Comparison of ENCODE assay signal across 10 cellular contexts in the genomic region with DNA sequence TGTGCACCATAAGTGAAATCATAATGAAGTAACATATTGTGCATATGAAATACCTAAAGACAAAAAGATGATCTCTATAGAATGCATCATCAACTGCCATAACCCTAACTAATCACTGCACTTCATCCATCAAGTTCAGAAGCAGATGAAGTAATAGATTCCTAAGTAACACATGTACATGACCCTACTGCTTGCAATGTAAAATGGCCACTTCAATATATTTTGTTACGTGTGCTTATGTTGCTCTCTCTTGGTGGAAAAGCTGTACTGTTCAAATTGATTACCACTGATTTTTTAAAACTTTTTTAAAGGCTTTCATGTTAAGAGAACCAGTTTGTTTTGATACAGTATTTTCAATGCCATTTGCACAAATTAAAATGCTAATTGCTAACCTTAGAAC.
DNase-seq lines count a peak whose midpoint lies in the region; ATAC-seq, FAIRE-seq and TF ChIP-seq lines count a peak whose summit lies in the region.
"Had no signal": no experiment of that assay in that cellular context is flagged by ENCODE, and none has a peak within 500 bp of the region (broad histone marks: within the 10 kb centered on the region; RNA-seq: fewer than 3 reads in every experiment).

No MANE protein-coding gene starts in this region.

- POLR2A ChIA-PET in activated CD8-positive, alpha-beta T cell treated with anti-CD3 and anti-CD28 coated beads for 36 hours (lab: Charles Lee), result no interaction called here

- no peak for FAIRE-seq in bronchial epithelial cell (lab: Jason Lieb, UNC)

- H3K9me3 ChIP-seq in neuron (ENCODE audit: low read length) (no peaks in the 10 kb centered on the region), mucosa of descending colon (no peaks in the 10 kb centered on the region)

- H3K4me3 ChIP-seq in bronchial epithelial cell (ENCODE audit: low read depth, low read length), result no peak overlapping the region
- H3K4me3 ChIP-seq in neuron (ENCODE audit: low read length), result no peak overlapping the region
- no peak overlapping the region for H3K4me3 ChIP-seq in mucosa of descending colon
- H3K4me3 ChIP-seq in coronary artery, result no peak overlapping the region

- ATAC-seq in mucosa of descending colon, result no peak
- no peak for ATAC-seq in activated CD8-positive, alpha-beta T cell treated with anti-CD3 and anti-CD28 coated beads for 36 hours
- ATAC-seq: left ventricle myocardium superior had no signal

- H3K27ac ChIP-seq in coronary artery, result no peak overlapping the region

- no peaks in the 10 kb centered on the region for H3K27me3 ChIP-seq in bronchial epithelial cell (ENCODE audit: control insufficient read depth, insufficient read depth, low read length)
- H3K27me3 ChIP-seq in neuron (ENCODE audit: insufficient read depth, low read length), result no peaks in the 10 kb centered on the region

- H3K36me3 ChIP-seq in bronchial epithelial cell (ENCODE audit: control insufficient read depth, insufficient read depth, low read length) (no peaks in the 10 kb centered on the region), neuron (ENCODE audit: insufficient read depth, low read length) (no peaks in the 10 kb centered on the region), mucosa of descending colon (ENCODE audit: low read depth) (no peaks in the 10 kb centered on the region)

- no peak overlapping the region for H3K27ac Mint-ChIP-seq in activated CD8-positive, alpha-beta T cell treated with anti-CD3 and anti-CD28 coated beads for 36 hours

- DNase-seq in GM03348 (ENCODE audit: low spot score) (peak; percentile 48), NCI-H1105 treated with DMSO at 0.1 percent for 48 hours (lab: John Stamatoyannopoulos, UW) (peak; percentile 60), bronchial epithelial cell (ENCODE audit: low read depth) (peak; percentile 25), mucosa of descending colon (no peak), coronary artery (ENCODE audit: low spot score) (no peak)
- no peak for DNase-seq in activated CD8-positive, alpha-beta T cell treated with anti-CD3 and anti-CD28 coated beads for 36 hours
- no peak for DNase-seq in stimulated activated CD8-positive, alpha-beta memory T cell treated with anti-CD3 and anti-CD28 coated beads, Interleukin-4, amount 100 ng/mL, for 48 hours
- DNase-seq: left ventricle myocardium superior; stimulated activated naive CD4-positive, alpha-beta T cell treated with Interleukin-2 at 50 U/mL for 16 hours had no signal

- CTCF ChIA-PET in activated CD8-positive, alpha-beta T cell treated with anti-CD3 and anti-CD28 coated beads for 36 hours (lab: Charles Lee), result no interaction called here

- intact Hi-C loops in mucosa of descending colon (cut with DNase I, micrococcal nuclease), result no loop called here
- intact Hi-C loops in activated CD8-positive, alpha-beta T cell treated with anti-CD3 and anti-CD28 coated beads for 36 hours (cut with micrococcal nuclease), result no loop called here

- H3K4me3 Mint-ChIP-seq in activated CD8-positive, alpha-beta T cell treated with anti-CD3 and anti-CD28 coated beads for 36 hours, result no peak overlapping the region

- no peaks in the 10 kb centered on the region for H3K36me3 Mint-ChIP-seq in activated CD8-positive, alpha-beta T cell treated with anti-CD3 and anti-CD28 coated beads for 36 hours (ENCODE audit: low read depth)

- peaks cover 17% of the 10 kb centered on the region for H3K4me1 Mint-ChIP-seq in activated CD8-positive, alpha-beta T cell treated with anti-CD3 and anti-CD28 coated beads for 36 hours (ENCODE audit: low read depth)

- peak overlapping the region; percentile 73 for H2AFZ ChIP-seq in neuron (ENCODE audit: low read depth, low read length)

- TF ChIP-seq CTCF in bronchial epithelial cell (IDR thresholded peaks at IDR 0.05; ENCODE audit: insufficient read depth, low read length, severe bottlenecking) (no peak), mucosa of descending colon (IDR thresholded peaks at IDR 0.05) (no peak), coronary artery (IDR thresholded peaks at IDR 0.05) (no peak)
- TF ChIP-seq CTCF in activated CD8-positive, alpha-beta T cell treated with anti-CD3 and anti-CD28 coated beads for 36 hours (IDR thresholded peaks at IDR 0.05), result no peak

- H3K27me3 Mint-ChIP-seq in activated CD8-positive, alpha-beta T cell treated with anti-CD3 and anti-CD28 coated beads for 36 hours, result peaks cover 1% of the 10 kb centered on the region

- peaks cover 12% of the 10 kb centered on the region for H3K4me1 ChIP-seq in neuron (ENCODE audit: insufficient read depth, low read length)
- no peaks in the 10 kb centered on the region for H3K4me1 ChIP-seq in mucosa of descending colon (ENCODE audit: low read depth)

- no peaks in the 10 kb centered on the region for H3K9me3 Mint-ChIP-seq in activated CD8-positive, alpha-beta T cell treated with anti-CD3 and anti-CD28 coated beads for 36 hours

Comparison
In these comparisons a context has a peak if more than half of its experiments do, and no peak if none do; other contexts are left out.
1. DNase-seq: peak in GM03348 (single experiment), NCI-H1105 treated with DMSO at 0.1 percent for 48 hours (single experiment) and bronchial epithelial cell (single experiment); none in mucosa of descending colon (0 of 3), coronary artery (single experiment), activated CD8-positive, alpha-beta T cell treated with anti-CD3 and anti-CD28 coated beads for 36 hours (single experiment) and stimulated activated CD8-positive, alpha-beta memory T cell treated with anti-CD3 and anti-CD28 coated beads, Interleukin-4, amount 100 ng/mL, for 48 hours (single experiment).